ENCODE assay signal across 8 cellular contexts in genomic region chr19:47483800-47484690, GRCh38. TPM values are rescaled to one million over a fixed set of nuclear protein-coding genes. Genes with fewer than 3 reads are reported as not detected.
DNase-seq lines count a peak whose midpoint lies in the region; ATAC-seq and TF ChIP-seq lines count a peak whose summit lies in the region.

Gene KPTN (minus strand): TSS chr19:47484219. CDS start chr19:47484160, 59 bp downstream.

- H3K4me1 ChIP-seq in lower lobe of right lung, result peaks cover 16% of the 10 kb centered on the region

- ATAC-seq in GM19397 (IDR thresholded peaks at IDR 0.05; ENCODE audit: unreplicated experiment) (peak; percentile 77), lower lobe of right lung (peak; percentile 94 to 95)

- no peaks in the 10 kb centered on the region for H3K9me3 ChIP-seq in lower lobe of right lung

- intact Hi-C loops in CD14-positive monocyte (cut with micrococcal nuclease), result loop anchor here (2.0 to 5.0 kb wide), 3 partner anchors 31 to 212 kb away; partner anchors contain the start of genes NAPA (in 2 of the 2) and INAFM1 (in 1 of the 2)
- intact Hi-C loops in lower lobe of right lung (cut with DNase I), result no loop called here

- H3K4me1 Mint-ChIP-seq in CD14-positive monocyte, result peaks cover 35% of the 10 kb centered on the region
- peaks cover 34% of the 10 kb centered on the region for H3K4me1 Mint-ChIP-seq in activated CD4-positive, alpha-beta memory T cell treated with anti-CD3 and anti-CD28 coated beads, Interleukin-2, amount 10 ng/mL, durations not matched to agents 7 days and 5 days

- CTCF ChIA-PET in activated CD4-positive, alpha-beta memory T cell treated with anti-CD3 and anti-CD28 coated beads, Interleukin-2, amount 10 ng/mL, durations not matched to agents 7 days and 5 days (lab: Charles Lee), result interaction anchor here (0.7 to 3.3 kb wide), 28 partner anchors 8 to 880 kb away, joined by 3 to 33 read pairs (median 5); partner anchors contain the start of genes DHX34, NAPA, NOP53 and SYNGR4

- peaks cover 6 to 8% (median 6%) of the 10 kb centered on the region in 3 donors for H3K27me3 Mint-ChIP-seq in CD14-positive monocyte (ENCODE audit: low read depth in 3 of 3)
- no peaks in the 10 kb centered on the region for H3K27me3 Mint-ChIP-seq in activated CD4-positive, alpha-beta memory T cell treated with anti-CD3 and anti-CD28 coated beads, Interleukin-2, amount 10 ng/mL, durations not matched to agents 7 days and 5 days

- no peaks in the 10 kb centered on the region for H3K27me3 ChIP-seq in lower lobe of right lung (ENCODE audit: low read depth)

- peak within 1 kb of the TSS; percentile 86 to 95 for H3K4me3 Mint-ChIP-seq in CD14-positive monocyte
- peak within 1 kb of the TSS; percentile 96 for H3K4me3 Mint-ChIP-seq in activated CD4-positive, alpha-beta memory T cell treated with anti-CD3 and anti-CD28 coated beads, Interleukin-2, amount 10 ng/mL, durations not matched to agents 7 days and 5 days

- H3K9me3 Mint-ChIP-seq in CD14-positive monocyte, result peaks cover 0 to 3% (median 0%) of the 10 kb centered on the region in 7 donors
- no peaks in the 10 kb centered on the region for H3K9me3 Mint-ChIP-seq in activated CD4-positive, alpha-beta memory T cell treated with anti-CD3 and anti-CD28 coated beads, Interleukin-2, amount 10 ng/mL, durations not matched to agents 7 days and 5 days

- H3K27ac Mint-ChIP-seq in CD14-positive monocyte, result peak within 1 kb of the TSS; percentile 95 to 100 (median 99)
- peak within 1 kb of the TSS; percentile 94 for H3K27ac Mint-ChIP-seq in activated CD4-positive, alpha-beta memory T cell treated with anti-CD3 and anti-CD28 coated beads, Interleukin-2, amount 10 ng/mL, durations not matched to agents 7 days and 5 days

- peak within 1 kb of the TSS; percentile 65 for H3K4me3 ChIP-seq in lower lobe of right lung

- H3K36me3 Mint-ChIP-seq in CD14-positive monocyte, result peaks cover 16 to 19% of the 10 kb centered on the region in 2 donors
- peaks cover 11% of the 10 kb centered on the region for H3K36me3 Mint-ChIP-seq in activated CD4-positive, alpha-beta memory T cell treated with anti-CD3 and anti-CD28 coated beads, Interleukin-2, amount 10 ng/mL, durations not matched to agents 7 days and 5 days (ENCODE audit: low read depth)

- DNase-seq in CD14-positive monocyte (ENCODE audit: low spot score), result peak; percentile 90
- DNase-seq in HPDE6-E6E7 (ENCODE audit: extremely low spot score), result peak; percentile 91
- DNase-seq in NCI-H82 treated with DMSO at 0.1 percent for 48 hours (lab: John Stamatoyannopoulos, UW; ENCODE audit: unreplicated experiment), result peak; percentile 84
- peak; percentile 91 for DNase-seq in activated CD4-positive, alpha-beta memory T cell treated with anti-CD3 and anti-CD28 coated beads, Interleukin-2, amount 10 ng/mL, durations not matched to agents 7 days and 5 days
- DNase-seq in ecto neural progenitor cell (ENCODE audit: low spot score), result peak; percentile 96
- DNase-seq in lower lobe of right lung, result peak; percentile 94
- peak; percentile 87 to 91 for DNase-seq in stimulated activated CD4-positive, alpha-beta T cell treated with anti-CD3 and anti-CD28 coated beads, Interleukin-4, amount 100 ng/mL, for 48 hours (ENCODE audit: low read depth in 2 of 2)

- TF ChIP-seq CTCF in CD14-positive monocyte (IDR thresholded peaks at IDR 0.05) (peak; percentile 93), lower lobe of right lung (IDR thresholded peaks at IDR 0.05) (peak; percentile 90)

- peak within 1 kb of the TSS; percentile 91 for H3K27ac ChIP-seq in lower lobe of right lung

- POLR2A ChIA-PET in activated CD4-positive, alpha-beta memory T cell treated with anti-CD3 and anti-CD28 coated beads, Interleukin-2, amount 10 ng/mL, durations not matched to agents 7 days and 5 days (lab: Charles Lee), result interaction anchor here (0.6 to 3.0 kb wide), 18 partner anchors 9 to 687 kb away, joined by 3 to 20 read pairs (median 5); partner anchors contain the start of genes BICRA, INAFM1, NAPA and NOP53

- peaks cover 18% of the 10 kb centered on the region for H3K36me3 ChIP-seq in lower lobe of right lung

RNA-seq across cellular contexts. Expression of gene KPTN, which starts in this region (rescaled TPM):
- 1 to 10 TPM; 9.5 to 9.7 TPM for polyA plus RNA-seq in CD14-positive monocyte
- 1 to 10 TPM; 6.6 to 7.7 TPM for total RNA-seq in activated CD4-positive, alpha-beta memory T cell treated with anti-CD3 and anti-CD28 coated beads, Interleukin-2, amount 10 ng/mL, durations not matched to agents 7 days and 5 days
- 14.5 TPM for total RNA-seq in lower lobe of right lung

Comparison
In these comparisons a context has a peak if more than half of its experiments do, and no peak if none do; other contexts are left out.
1. Peak in every context shown above with its lines: DNase-seq, ATAC-seq, H3K4me3 ChIP-seq and H3K27ac ChIP-seq.